Comparison of ENCODE assay signal across 15 cellular contexts in genomic region chr9:121827251-121827967, GRCh38.
"Had no signal": no experiment of that assay in that cellular context is flagged by ENCODE, and none has a peak within 500 bp of the region (broad histone marks: within the 10 kb centered on the region; RNA-seq: fewer than 3 reads in every experiment).

No MANE protein-coding gene starts in this region.

- ATAC-seq: activated CD4-positive, alpha-beta T cell treated with anti-CD3 and anti-CD28 coated beads for 36 hours; activated CD8-positive, alpha-beta T cell treated with anti-CD3 and anti-CD28 coated beads for 36 hours; effector memory CD8-positive, alpha-beta T cell; stimulated activated naive CD8-positive, alpha-beta T cell treated with anti-CD3 and anti-CD28 coated beads, Interleukin-15, Interleukin-2, amounts not matched to agents 100 U/mL and 50 U/mL, for 24 hours; T-cell had no signal

- H3K27ac ChIP-seq: brain microvascular endothelial cell, epithelial cell of prostate had no signal

- H3K9ac ChIP-seq: SK-N-SH had no signal

- H3K9me2 ChIP-seq: SK-N-SH had no signal

- DNase-seq: activated CD4-positive, alpha-beta T cell treated with anti-CD3 and anti-CD28 coated beads for 36 hours; activated CD8-positive, alpha-beta memory T cell treated with anti-CD3 and anti-CD28 coated beads, Interleukin-2, amount 50 U/mL, for 48 hours; activated CD8-positive, alpha-beta T cell treated with anti-CD3 and anti-CD28 coated beads for 36 hours; activated naive CD4-positive, alpha-beta T cell; activated naive CD8-positive, alpha-beta T cell treated with anti-CD3 and anti-CD28 coated beads, Interleukin-2, amount 10 ng/mL, durations not matched to agents 7 days and 5 days; brain microvascular endothelial cell; effector memory CD8-positive, alpha-beta T cell; foreskin melanocyte; SK-N-SH; stimulated activated CD4-positive, alpha-beta T cell treated with anti-CD3 and anti-CD28 coated beads, Interleukin-4, amount 100 ng/mL, for 4 hours; stimulated activated naive CD8-positive, alpha-beta T cell treated with anti-CD3 and anti-CD28 coated beads, Interleukin-15, Interleukin-2, amounts not matched to agents 100 U/mL and 50 U/mL, for 24 hours; T-cell; T1000 had no signal

- H3K4me2 ChIP-seq: SK-N-SH, smooth muscle cell had no signal

- H3K9me3 ChIP-seq: SK-N-SH had no signal

- H3K4me3 ChIP-seq: smooth muscle cell had no signal

- H3K27me3 ChIP-seq: brain microvascular endothelial cell had no signal

- H3K36me3 ChIP-seq: brain microvascular endothelial cell had no signal
